8 cellular contexts compared by ENCODE assay signal in the genomic region with DNA sequence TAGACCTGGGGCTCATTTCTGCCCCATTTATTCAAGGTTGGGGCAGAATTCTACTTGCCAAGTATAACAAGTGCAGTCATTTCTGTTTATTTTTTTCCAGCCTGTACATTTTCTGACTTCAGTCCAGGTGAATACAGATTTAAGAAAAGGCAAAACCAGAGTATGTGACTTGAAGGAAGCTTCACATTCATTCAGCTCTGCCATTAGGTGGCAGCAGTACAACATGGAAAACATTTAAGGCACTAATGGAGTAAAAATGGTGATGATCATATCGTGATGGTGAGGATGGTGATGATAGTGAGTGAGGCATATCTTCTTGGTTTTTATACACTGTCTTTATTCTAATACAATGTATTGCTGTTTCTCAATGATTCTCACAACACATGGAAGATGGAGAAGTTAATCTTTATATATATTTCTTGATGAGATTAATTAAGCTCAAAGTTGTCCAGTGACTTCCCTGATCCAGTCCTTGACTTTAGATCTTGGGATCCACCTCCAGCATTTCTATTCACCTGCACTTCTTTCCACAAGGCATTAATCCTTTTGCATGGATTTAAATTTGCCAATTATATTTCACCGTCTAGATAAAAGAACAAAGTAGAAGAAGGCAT.
A peak's percentile ranks its signal among the peaks of the same experiment; 100 is the strongest.
DNase-seq lines count a peak whose midpoint lies in the region; ATAC-seq, FAIRE-seq and TF ChIP-seq lines count a peak whose summit lies in the region.

No MANE protein-coding gene starts in this region.

- no peak overlapping the region for H3K4me2 ChIP-seq in keratinocyte (ENCODE audit: control insufficient read depth, extremely low read depth, insufficient read depth, low read depth, low read length)

- no peaks in the 10 kb centered on the region for H3K9me1 ChIP-seq in keratinocyte (ENCODE audit: control insufficient read depth, extremely low read depth, insufficient read depth, low read length)

- H3K4me3 ChIP-seq in adipocyte (ENCODE audit: low read length) (no peak overlapping the region), keratinocyte (ENCODE audit: control insufficient read depth in 2 of 3, extremely low read depth in 1 of 3, insufficient read depth in 2 of 3, low read depth in 1 of 3, low read length in 3 of 3) (no peak overlapping the region), vagina (no peak overlapping the region)

- H3K27me3 ChIP-seq in adipocyte (replicated peaks; ENCODE audit: control insufficient read depth, insufficient read depth, low read length) (no peaks in the 10 kb centered on the region), keratinocyte (ENCODE audit: control insufficient read depth, extremely low read depth, insufficient read depth, low read length) (no peaks in the 10 kb centered on the region), vagina (no peaks in the 10 kb centered on the region)

- no peaks in the 10 kb centered on the region for H3K36me3 Mint-ChIP-seq in Calu3 (ENCODE audit: insufficient read depth, unreplicated experiment)

- H3K9me3 Mint-ChIP-seq in Calu3 (ENCODE audit: low read depth, unreplicated experiment), result peaks cover 4% of the 10 kb centered on the region

- H3K4me1 ChIP-seq in adipocyte (ENCODE audit: control insufficient read depth, insufficient read depth, low read length) (no peaks in the 10 kb centered on the region), keratinocyte (ENCODE audit: control insufficient read depth, extremely low read depth, insufficient read depth, low read length) (no peaks in the 10 kb centered on the region), vagina (no peaks in the 10 kb centered on the region)

- H3K4me1 Mint-ChIP-seq in Calu3 (ENCODE audit: low read depth, unreplicated experiment), result no peaks in the 10 kb centered on the region

- no peak for TF ChIP-seq POLR2A in vagina (IDR thresholded peaks at IDR 0.05)

- H3K27me3 Mint-ChIP-seq in Calu3 (ENCODE audit: unreplicated experiment), result peaks cover 8% of the 10 kb centered on the region

- no peaks in the 10 kb centered on the region for H4K20me1 ChIP-seq in keratinocyte (ENCODE audit: control insufficient read depth, extremely low read depth, insufficient read depth, low read length)

- H3K27ac ChIP-seq in keratinocyte (ENCODE audit: control insufficient read depth, insufficient read depth, low read length) (no peak overlapping the region), vagina (no peak overlapping the region)

- no peak overlapping the region for H3K4me3 Mint-ChIP-seq in Calu3 (ENCODE audit: low read depth, unreplicated experiment)

- H3K27ac Mint-ChIP-seq in Calu3 (ENCODE audit: unreplicated experiment), result no peak overlapping the region

- DNase-seq in Calu3, result peak; percentile 33
- DNase-seq in NCI-H146 (lab: John Stamatoyannopoulos, UW), result peak; percentile 25
- peak; percentile 32 for DNase-seq in adipocyte (ENCODE audit: low read depth)
- peak; percentile 1 for DNase-seq in keratinocyte (ENCODE audit: low read depth, low spot score)
- no peak for DNase-seq in vagina (ENCODE audit: extremely low spot score in 2 of 2)
- no peak for DNase-seq in activated naive CD4-positive, alpha-beta T cell treated with anti-CD3 and anti-CD28 coated beads, Interleukin-2, amount 50 U/mL, for 16 hours
- no peak for DNase-seq in cerebellar nuclear complex (lab: John Stamatoyannopoulos, UW)

- H2AFZ ChIP-seq in keratinocyte (ENCODE audit: control insufficient read depth, low read length), result no peak overlapping the region

- H3K9ac ChIP-seq in adipocyte (ENCODE audit: low read length) (no peak overlapping the region), keratinocyte (ENCODE audit: control insufficient read depth, extremely low read depth, insufficient read depth, low read length) (no peak overlapping the region)

- intact Hi-C loops in Calu3 (cut with micrococcal nuclease; ENCODE audit: unreplicated experiment) (no loop called here), vagina (cut with DNase I) (no loop called here)

- peak; percentile 13 for FAIRE-seq in keratinocyte (lab: Jason Lieb, UNC)

- no peaks in the 10 kb centered on the region for H3K9me3 ChIP-seq in adipocyte (ENCODE audit: control insufficient read depth, low read length)
- H3K9me3 ChIP-seq in keratinocyte (ENCODE audit: control insufficient read depth, low read depth, low read length), result no peaks in the 10 kb centered on the region
- H3K9me3 ChIP-seq in vagina, result no peaks in the 10 kb centered on the region

- BruUV-seq in Calu3 (replicated peaks; lab: Mats Ljungman, UMichigan), result no TSS peak

- peak; percentile 75 for ATAC-seq in GM19351 (IDR thresholded peaks at IDR 0.05; ENCODE audit: unreplicated experiment)

- dilution Hi-C loops in keratinocyte (cut with MboI; ENCODE audit: extremely low pct_ligation_motif_present, low sequenced_read_pairs), result no loop called here

- TF ChIP-seq CTCF in Calu3 (IDR thresholded peaks at IDR 0.05; ENCODE audit: unreplicated experiment) (no peak), keratinocyte (optimal IDR thresholded peaks at IDR 0.05 in 1 of 3, IDR thresholded peaks at IDR 0.05 in 1 of 3, conservative IDR thresholded peaks at IDR 0.05 in 1 of 3; ENCODE audit: extremely low read depth in 1 of 3, insufficient read depth in 2 of 3, low read length in 3 of 3) (peak; percentile 36 to 57 (median 53)), vagina (IDR thresholded peaks at IDR 0.05) (no peak)

- no peaks in the 10 kb centered on the region for H3K79me2 ChIP-seq in keratinocyte (ENCODE audit: control insufficient read depth, insufficient read depth, low read length)

- CTCF ChIA-PET in Calu3 (lab: Charles Lee), result no interaction called here

- H3K36me3 ChIP-seq in adipocyte (ENCODE audit: control insufficient read depth, insufficient read depth, low read length, severe bottlenecking) (no peaks in the 10 kb centered on the region), keratinocyte (ENCODE audit: control insufficient read depth in 2 of 2, extremely low read depth in 1 of 2, insufficient read depth in 2 of 2, low read length in 2 of 2) (no peaks in the 10 kb centered on the region), vagina (no peaks in the 10 kb centered on the region)

Comparison
In these comparisons a context has a peak if more than half of its experiments do, and no peak if none do; other contexts are left out.
1. DNase-seq: peak in Calu3 (single experiment), NCI-H146 (single experiment), adipocyte (single experiment) and keratinocyte (single experiment); none in vagina (0 of 2), activated naive CD4-positive, alpha-beta T cell treated with anti-CD3 and anti-CD28 coated beads, Interleukin-2, amount 50 U/mL, for 16 hours (single experiment) and cerebellar nuclear complex (0 of 2).
2. CTCF ChIP-seq: peak in keratinocyte (3 of 3); none in Calu3 (single experiment) and vagina (0 of 3).